ENCODE assay signal across 1 cellular context in genomic region chr2:20962939-20963543, GRCh38.
TF ChIP-seq lines count a peak whose summit lies in the region.

No MANE protein-coding gene starts in this region.

TF ChIP-seq in IMR-90, 13 proteins besides CTCF, POLR2A, EP300 and RAD21 (continued from another document):
- TF ChIP-seq USF2 (IDR thresholded peaks at IDR 0.05; ENCODE audit: low read depth, low read length) (no peak), SMC3 (IDR thresholded peaks at IDR 0.05; ENCODE audit: low read depth, low read length) (peak; percentile 85)
